In genomic region chr2:64939332-64939917, GRCh38 we compare ENCODE assay signal across 13 cellular contexts. TPM values are rescaled to one million over a fixed set of nuclear protein-coding genes. Genes with fewer than 3 reads are reported as not detected.
DNase-seq lines count a peak whose midpoint lies in the region; ATAC-seq, FAIRE-seq and TF ChIP-seq lines count a peak whose summit lies in the region.
"Had no signal": no experiment of that assay in that cellular context is flagged by ENCODE, and none has a peak within 500 bp of the region (broad histone marks: within the 10 kb centered on the region; RNA-seq: fewer than 3 reads in every experiment).

No MANE protein-coding gene starts in this region.

- H3K9me3 ChIP-seq in GM12878 (replicated peaks; ENCODE audit: control insufficient read depth, insufficient read depth, low read length) (peaks cover 8% of the 10 kb centered on the region; the same call in 2 of the 3 replicates), colonic mucosa (no peaks in the 10 kb centered on the region)
- H3K9me3 ChIP-seq: testis had no signal

- H2AFZ ChIP-seq in GM12878 (ENCODE audit: control insufficient read depth, low read depth, low read length), result peak overlapping the region; percentile 29

- H3K27ac ChIP-seq in GM12878 (ENCODE audit: control insufficient read depth, insufficient read depth) (peak overlapping the region; percentile 92), colonic mucosa (no peak overlapping the region)
- H3K27ac ChIP-seq: testis had no signal

- H3K4me2 ChIP-seq in GM12878 (ENCODE audit: control insufficient read depth, insufficient read depth), result peak overlapping the region; percentile 92

- peaks cover 56% of the 10 kb centered on the region for H3K4me1 ChIP-seq in GM12878 (ENCODE audit: control insufficient read depth, insufficient read depth, low read length)
- no peaks in the 10 kb centered on the region for H3K4me1 ChIP-seq in colonic mucosa

- peak; percentile 67 for TF ChIP-seq RAD21 in GM12878 (IDR thresholded peaks at IDR 0.05; ENCODE audit: insufficient read depth, low read depth, low read length)

- intact Hi-C loops in GM12878 (cut with micrococcal nuclease; ENCODE audit: unreplicated experiment) (loop anchor here (2.0 to 10.0 kb wide), 2 partner anchors 287 to 455 kb away; partner anchors contain the start of gene SERTAD2), colonic mucosa (cut with DNase I) (no loop called here)

- SMC1A ChIA-PET in GM12878 (lab: Charles Lee; ENCODE audit: uncharacterized antibody, unreplicated experiment), result interaction anchor here (0.5 to 13.7 kb wide), 10 partner anchors 7 to 345 kb away, joined by 3 to 395 read pairs (median 6); no protein-coding TSS in a partner anchor

- peak; percentile 41 for TF ChIP-seq POLR2A in GM12892 (IDR thresholded peaks at IDR 0.05; ENCODE audit: low read depth, low read length)
- 0 out of 2 replicates have a peak, but pooled peaks have one; percentile 38 for TF ChIP-seq POLR2A in GM12878 (IDR thresholded peaks at IDR 0.05; ENCODE audit: low read depth, low read length)

- RAD21 ChIA-PET in GM12878 (lab: Charles Lee; ENCODE audit: unreplicated experiment), result interaction anchor here (0.9 to 13.8 kb wide), 7 partner anchors 9 to 357 kb away, joined by 3 to 389 read pairs (median 26); partner anchors contain the start of genes CEP68 and SLC1A4

- peak in 2 of 3 experiments; percentile 41 to 61; a peak in 3 of 6 replicates for TF ChIP-seq CTCF in GM12878 (IDR thresholded peaks at IDR 0.05 in 2 of 3, conservative IDR thresholded peaks at IDR 0.05 in 1 of 3; ENCODE audit: control insufficient read depth in 2 of 3, extremely low read depth in 1 of 3, insufficient read depth in 1 of 3, low read depth in 3 of 3, low read length in 3 of 3)
- TF ChIP-seq CTCF in colonic mucosa (IDR thresholded peaks at IDR 0.05), result no peak

- ATAC-seq in GM19463 (IDR thresholded peaks at IDR 0.05; ENCODE audit: unreplicated experiment) (peak; percentile 53), HG03280 (IDR thresholded peaks at IDR 0.05; ENCODE audit: unreplicated experiment) (peak; percentile 40), GM12878 (peak; percentile 70)

- FAIRE-seq in GM12892 (lab: Jason Lieb, UNC), result peak; percentile 86
- FAIRE-seq in GM12878 (lab: Jason Lieb, UNC), result peak; percentile 61

- POLR2A ChIA-PET in GM12878 (lab: Charles Lee), result interaction anchor here (0.6 to 19.2 kb wide), 7 partner anchors 8 to 347 kb away, joined by 3 to 377 read pairs (median 6); partner anchors contain the start of genes CEP68 and SLC1A4

- peak; percentile 50 for DNase-seq in GM12892 (ENCODE audit: insufficient read length)
- DNase-seq in GM12878 (ENCODE audit: low read depth, low spot score), result peak; percentile 75
- no peak for DNase-seq in iPS-NIHi11 (ENCODE audit: low spot score)
- DNase-seq in COLO668 (lab: John Stamatoyannopoulos, UW; ENCODE audit: unreplicated experiment), result no peak
- DNase-seq in colonic mucosa, result no peak
- DNase-seq in DMS114 treated with DMSO at 0.1 percent for 48 hours (lab: John Stamatoyannopoulos, UW; ENCODE audit: unreplicated experiment), result no peak
- DNase-seq: DMS 273 treated with DMSO at 0.1 percent for 48 hours, mammary epithelial cell, NCI-H2107, T-cell, testis had no signal

- peak overlapping the region; percentile 89 for H3K9ac ChIP-seq in GM12878 (ENCODE audit: control insufficient read depth, insufficient read depth, low read length)
- H3K9ac ChIP-seq in colonic mucosa (ENCODE audit: low read depth in 2 of 2, low read length in 2 of 2), result no peak overlapping the region

- 0 out of 4 replicates have a peak, but pooled peaks of 1 of the 2 experiments have one; percentile 12 for TF ChIP-seq EP300 in GM12878 (IDR thresholded peaks at IDR 0.05; ENCODE audit: borderline replicate concordance in 1 of 2, control insufficient read depth in 1 of 2, low read depth in 2 of 2, low read length in 2 of 2)

- CTCF ChIA-PET in GM12878 (lab: Yijun Ruan, JAX), result interaction anchor here (0.6 to 20.4 kb wide), 6 partner anchors 10 to 99 kb away, joined by 3 to 413 read pairs (median 4); no protein-coding TSS in a partner anchor

- H3K27me3 ChIP-seq in GM12878 (replicated peaks in 1 of 2; ENCODE audit: control insufficient read depth in 2 of 2, insufficient read depth in 2 of 2, low read length in 1 of 2) (no peaks in the 10 kb centered on the region), colonic mucosa (no peaks in the 10 kb centered on the region)
- H3K27me3 ChIP-seq: testis had no signal

- WGBS in GM12878 (ENCODE audit: insufficient coverage, insufficient replicate concordance, low lambda C conversion rate, missing lambda C conversion rate), result 13% methylated on average over 12 of the region's 12 CpGs

- H4K20me1 ChIP-seq in GM12878 (ENCODE audit: control insufficient read depth, insufficient read depth), result no peaks in the 10 kb centered on the region

- peaks cover 52% of the 10 kb centered on the region for H3K79me2 ChIP-seq in GM12878 (ENCODE audit: control insufficient read depth, insufficient read depth, low read length)

- in situ Hi-C loops in GM12878 (cut with MboI), result loop anchor here (10.0 kb wide), 1 partner anchor 45 kb away; the partner anchor contains the start of gene SLC1A4

- H3K4me3 ChIP-seq in GM12878 (peak overlapping the region; percentile 76), colonic mucosa (no peak overlapping the region)
- H3K4me3 ChIP-seq: testis had no signal

- no peaks in the 10 kb centered on the region for H3K36me3 ChIP-seq in GM12878 (ENCODE audit: control insufficient read depth in 2 of 2, insufficient read depth in 2 of 2, low read length in 1 of 2)
- H3K36me3 ChIP-seq in colonic mucosa, result no peaks in the 10 kb centered on the region

- no TSS peak for BruUV-seq in GM12878 (replicated peaks; lab: Mats Ljungman, UMichigan)

TF ChIP-seq in GM12878, 131 proteins besides CTCF, POLR2A, EP300 and RAD21 (continues in another document):
- peak; percentile 97 for TF ChIP-seq RELA (IDR thresholded peaks at IDR 0.05; ENCODE audit: borderline replicate concordance, partially characterized antibody)
- peak; percentile 81 for TF ChIP-seq TCF12 (IDR thresholded peaks at IDR 0.05; ENCODE audit: low read depth, low read length)
- peak; percentile 78 for TF ChIP-seq EED (IDR thresholded peaks at IDR 0.05; ENCODE audit: low read depth)
- peak; percentile 43; the same call in 1 of the 2 replicates for TF ChIP-seq NR2F1 (conservative IDR thresholded peaks at IDR 0.05)
- TF ChIP-seq BCL11A (IDR thresholded peaks at IDR 0.05; ENCODE audit: low read depth, low read length), result peak; percentile 51; the same call in 1 of the 2 replicates
- peak; percentile 74 for TF ChIP-seq ZNF687 (IDR thresholded peaks at IDR 0.05)
- TF ChIP-seq POU2F2 (IDR thresholded peaks at IDR 0.05; ENCODE audit: borderline replicate concordance, low read depth, low read length), result 0 out of 3 replicates have a peak, but pooled peaks have one; percentile 36
- TF ChIP-seq IKZF1 (conservative IDR thresholded peaks at IDR 0.05), result peak; percentile 73
- TF ChIP-seq BMI1 (IDR thresholded peaks at IDR 0.05; ENCODE audit: borderline replicate concordance), result peak; percentile 74
- TF ChIP-seq TCF3 (IDR thresholded peaks at IDR 0.05; ENCODE audit: borderline replicate concordance, insufficient read depth, low read depth, low read length), result peak; percentile 69; the same call in 1 of the 2 replicates
- TF ChIP-seq JUND (IDR thresholded peaks at IDR 0.05; ENCODE audit: low read depth, low read length), result no peak

RNA-seq across cellular contexts. Expression of gene SLC1A4, which starts 49.8 kb away (rescaled TPM):
- polyA plus RNA-seq in GM12892 (2012; ENCODE audit: missing spikeins), result 17.6 TPM
- total RNA-seq in GM12878 (2013; cell fraction: nucleolus; rRNA removed), result 16.4 and 16.7 TPM in 2 replicates
- 35.8 and 37.0 TPM in 2 replicates for total RNA-seq in GM12878 (2014; rRNA removed)
- 23.2 and 23.8 TPM in 2 replicates for total RNA-seq in GM12878 (2014; rRNA removed; fragmentation: Illumina TruSeq; extraction: Trizol)
- 43.2 and 43.4 TPM in 2 replicates for total RNA-seq in GM12878 (2021)
- polyA plus RNA-seq in GM12878 (2011; ENCODE audit: low read depth), result 24.9 TPM
- polyA plus RNA-seq in GM12878 (2011; rRNA removed), result 20.3 and 26.9 TPM in 2 replicates
- 27.0 and 29.7 TPM in 2 replicates for polyA plus RNA-seq in GM12878 (2011; cell fraction: cytosol; rRNA removed)
- polyA plus RNA-seq in GM12878 (2011; cell fraction: nucleus; rRNA removed), result 30.5 and 33.0 TPM in 2 replicates
- polyA plus RNA-seq in GM12878 (2012), result 27.7 and 31.8 TPM in 2 replicates
- polyA plus RNA-seq in GM12878 (2014; fragmentation: Illumina TruSeq; extraction: Trizol), result 27.4 TPM in 2 replicates
- 10 to 100 TPM; 10.8 to 13.9 TPM for polyA plus RNA-seq in GM12878 (2014; fragmentation: Nextera tagmentation; extraction: Ambion mirVana)
- polyA plus RNA-seq in GM12878 (2014; rRNA removed), result 28.0 and 29.0 TPM in 2 replicates
- 10 to 100 TPM; 32.6 to 37.2 TPM for polyA plus RNA-seq in GM12878 (2016; fragmentation: Nextera tagmentation; extraction: Ambion mirVana)
- 49.4 and 72.0 TPM in 2 replicates for polyA minus RNA-seq in GM12878 (2011; rRNA and poly(A)+ RNA removed)
- polyA minus RNA-seq in GM12878 (2011; cell fraction: cytosol; rRNA and poly(A)+ RNA removed), result 22.5 and 26.3 TPM in 2 replicates
- polyA minus RNA-seq in GM12878 (2011; cell fraction: nucleus; rRNA and poly(A)+ RNA removed), result 12.0 and 23.5 TPM in 2 replicates
- 10 to 100 TPM; 13.7 to 32.4 TPM for total RNA-seq in colonic mucosa

Comparison
In these comparisons a context has a peak if more than half of its experiments do, and no peak if none do; other contexts are left out.
1. DNase-seq: peak in GM12892 (single experiment) and GM12878 (single experiment); none in iPS-NIHi11 (single experiment), COLO668 (single experiment), colonic mucosa (single experiment) and DMS114 treated with DMSO at 0.1 percent for 48 hours (single experiment).
2. Peak in every context shown above with its lines, with median percentiles within 50 percentile points of each other: ATAC-seq.